ENCODE assay signal across 9 cellular contexts in genomic region chr1:182175340-182176068, GRCh38.
DNase-seq lines count a peak whose midpoint lies in the region; ATAC-seq and TF ChIP-seq lines count a peak whose summit lies in the region.
"Had no signal": no experiment of that assay in that cellular context is flagged by ENCODE, and none has a peak within 500 bp of the region (broad histone marks: within the 10 kb centered on the region; RNA-seq: fewer than 3 reads in every experiment).

No MANE protein-coding gene starts in this region.

- DNase-seq in Right ventricle myocardium superior, result no peak
- no peak for DNase-seq in left ventricle myocardium superior
- DNase-seq in NCI-H774 (lab: John Stamatoyannopoulos, UW), result peak; percentile 85
- DNase-seq in esophagus muscularis mucosa (ENCODE audit: extremely low spot score), result no peak
- peak; percentile 64 for DNase-seq in upper lobe of right lung
- DNase-seq in cerebellar nuclear complex (lab: John Stamatoyannopoulos, UW), result no peak
- DNase-seq in ovary, result no peak
- DNase-seq: activated B cell treated with CpG ODN at 0.5 μM for 24 hours had no signal

- 74% methylated on average over 4 of the region's 4 CpGs for whole genome bisulfite sequencing in esophagus muscularis mucosa
- WGBS in ovary, 3 donors, result 83 to 97% (median 96%) methylated on average over 4 of the region's 4 CpGs

- H3K4me1 ChIP-seq in esophagus muscularis mucosa (peaks cover 25 to 45% (median 42%) of the 10 kb centered on the region in 4 donors), upper lobe of right lung (peaks cover 20% of the 10 kb centered on the region), ovary (ENCODE audit: insufficient read depth) (peaks cover 8% of the 10 kb centered on the region)

- H3K9me3 ChIP-seq in esophagus muscularis mucosa (no peaks in the 10 kb centered on the region), upper lobe of right lung (no peaks in the 10 kb centered on the region), ovary (no peaks in the 10 kb centered on the region)

- no peak for TF ChIP-seq CTCF in esophagus muscularis mucosa (IDR thresholded peaks at IDR 0.05)
- TF ChIP-seq CTCF in upper lobe of right lung (IDR thresholded peaks at IDR 0.05), result no peak
- TF ChIP-seq CTCF in ovary (IDR thresholded peaks at IDR 0.05), result no peak

- ATAC-seq in Right ventricle myocardium superior (ENCODE audit: poor library complexity) (peak; percentile 37), left ventricle myocardium superior (no peak), upper lobe of right lung (peak; percentile 81), GM21576 (IDR thresholded peaks at IDR 0.05; ENCODE audit: unreplicated experiment) (no peak)

- H3K36me3 ChIP-seq in esophagus muscularis mucosa, result no peaks in the 10 kb centered on the region
- H3K36me3 ChIP-seq in upper lobe of right lung, result no peaks in the 10 kb centered on the region
- H3K36me3 ChIP-seq in ovary, result no peaks in the 10 kb centered on the region

- no peak for TF ChIP-seq POLR2A in esophagus muscularis mucosa (IDR thresholded peaks at IDR 0.05; ENCODE audit: low read depth)
- TF ChIP-seq POLR2A in ovary (IDR thresholded peaks at IDR 0.05), result no peak

- TF ChIP-seq EP300 in esophagus muscularis mucosa (IDR thresholded peaks at IDR 0.05) (no peak), ovary (IDR thresholded peaks at IDR 0.05) (no peak)

- H3K27me3 ChIP-seq in esophagus muscularis mucosa, result no peaks in the 10 kb centered on the region
- no peaks in the 10 kb centered on the region for H3K27me3 ChIP-seq in upper lobe of right lung
- H3K27me3 ChIP-seq in ovary, result no peaks in the 10 kb centered on the region

- H3K4me3 ChIP-seq in esophagus muscularis mucosa (no peak overlapping the region), upper lobe of right lung (no peak overlapping the region), ovary (no peak overlapping the region)

- H3K27ac ChIP-seq in esophagus muscularis mucosa (replicated peaks in 1 of 4) (peak overlapping the region; percentile 76 to 88 (median 82)), upper lobe of right lung (peak overlapping the region; percentile 51), ovary (no peak overlapping the region)

- intact Hi-C loops in Right ventricle myocardium superior (cut with DNase I), result no loop called here
- intact Hi-C loops in left ventricle myocardium superior (cut with micrococcal nuclease), result no loop called here
- intact Hi-C loops in esophagus muscularis mucosa (cut with DNase I), result loop anchor here (10.0 kb wide), 1 partner anchor 119 kb away; no protein-coding TSS in a partner anchor
- intact Hi-C loops in upper lobe of right lung (cut with DNase I), result no loop called here
- intact Hi-C loops in ovary (cut with DNase I), result loop anchor here in 1 of 4 donors (10.0 kb wide), 1 partner anchor 119 kb away; no protein-coding TSS in a partner anchor

Comparison
In these comparisons a context has a peak if more than half of its experiments do, and no peak if none do; other contexts are left out.
1. ATAC-seq: peak in Right ventricle myocardium superior (single experiment) and upper lobe of right lung (single experiment); none in left ventricle myocardium superior (single experiment) and GM21576 (single experiment).
2. DNase-seq: peak in NCI-H774 (single experiment) and upper lobe of right lung (single experiment); none in Right ventricle myocardium superior (single experiment), left ventricle myocardium superior (single experiment), esophagus muscularis mucosa (single experiment), cerebellar nuclear complex (0 of 2) and ovary (0 of 5).
3. H3K27ac ChIP-seq: peak in esophagus muscularis mucosa (4 of 4) and upper lobe of right lung (single experiment); none in ovary (0 of 2).